11 cellular contexts compared by ENCODE assay signal in genomic region chr1:171295418-171295817, GRCh38. TPM values are rescaled to one million over a fixed set of nuclear protein-coding genes. Genes with fewer than 3 reads are reported as not detected.
DNase-seq lines count a peak whose midpoint lies in the region; FAIRE-seq and TF ChIP-seq lines count a peak whose summit lies in the region.
"Not testable (repeated sequence)": the region's sequence is repeated elsewhere in the genome, so short reads cannot be mapped to it uniquely, and the experiment has no call there.
"Had no signal": no experiment of that assay in that cellular context is flagged by ENCODE, and none has a peak within 500 bp of the region (broad histone marks: within the 10 kb centered on the region; RNA-seq: fewer than 3 reads in every experiment).

No MANE protein-coding gene starts in this region.

- in situ Hi-C loops in G401 (cut with HindIII; ENCODE audit: low sequenced_read_pairs), result not testable (repeated sequence)

- peaks cover 19% of the 10 kb centered on the region for H3K9me3 Mint-ChIP-seq in nephron
- not testable (repeated sequence) for H3K9me3 Mint-ChIP-seq in type B pancreatic cell

- peak; percentile 95 for FAIRE-seq in endometrium (lab: Jason Lieb, UNC)

- not testable (repeated sequence) for TF ChIP-seq CTCF in AG10803 (conservative IDR thresholded peaks at IDR 0.05; ENCODE audit: low read length); HFF-Myc (IDR thresholded peaks at IDR 0.05; ENCODE audit: low read depth, low read length, missing control alignments); nephron (IDR thresholded peaks at IDR 0.05; ENCODE audit: unreplicated experiment in 3 of 3); type B pancreatic cell (conservative IDR thresholded peaks at IDR 0.05)

- H3K9ac ChIP-seq in adipocyte (ENCODE audit: low read length), result not testable (repeated sequence)

- H3K27me3 Mint-ChIP-seq in nephron (ENCODE audit: low read depth); type B pancreatic cell: not testable (repeated sequence)

- H3K36me3 Mint-ChIP-seq in nephron (ENCODE audit: low read depth); type B pancreatic cell: not testable (repeated sequence)

- not testable (repeated sequence) for H3K4me3 ChIP-seq in AG10803 (ENCODE audit: low read length); HFF-Myc (replicated peaks; ENCODE audit: low read depth, low read length); adipocyte (ENCODE audit: low read length)

- peak overlapping the region; percentile 76 to 91 (median 80) for H3K27ac Mint-ChIP-seq in nephron
- H3K27ac Mint-ChIP-seq in type B pancreatic cell, result peak overlapping the region; percentile 17

- H3K4me1 Mint-ChIP-seq in nephron, result not testable (repeated sequence)
- H3K4me1 Mint-ChIP-seq in type B pancreatic cell (ENCODE audit: unreplicated experiment), result peaks cover 17% of the 10 kb centered on the region

- H3K4me1 ChIP-seq in adipocyte (ENCODE audit: control insufficient read depth, insufficient read depth, low read length), result peaks cover 18% of the 10 kb centered on the region

- not testable (repeated sequence) for H3K9me3 ChIP-seq in adipocyte (ENCODE audit: control insufficient read depth, low read length)

- not testable (repeated sequence) for H3K36me3 ChIP-seq in adipocyte (ENCODE audit: control insufficient read depth, insufficient read depth, low read length, severe bottlenecking)

- peak; percentile 85 for DNase-seq in AG10803 (ENCODE audit: low read depth)
- DNase-seq in G401 (ENCODE audit: low spot score), result peak; percentile 36
- peak; percentile 81 for DNase-seq in HFF-Myc (ENCODE audit: extremely low read depth, low read depth)
- peak; percentile 23 for DNase-seq in adipocyte (ENCODE audit: low read depth)
- peak; percentile 0 for DNase-seq in fibroblast of the conjunctiva (ENCODE audit: low read depth)
- DNase-seq in type B pancreatic cell (ENCODE audit: extremely low spot score, unreplicated experiment), result not testable (repeated sequence)

- H3K27me3 ChIP-seq in adipocyte (replicated peaks; ENCODE audit: control insufficient read depth, insufficient read depth, low read length), result not testable (repeated sequence)

- H3K4me3 Mint-ChIP-seq in nephron, type B pancreatic cell: not testable (repeated sequence)

RNA-seq across cellular contexts. Expression of gene FMO4, which starts 18.6 kb away (rescaled TPM):
- 7.4 and 12.8 TPM in 2 replicates for total RNA-seq in G401 (2014; rRNA removed; shearing (Covaris generic))
- 1.6 and 2.5 TPM in 2 replicates for total RNA-seq in type B pancreatic cell (ENCODE audit: low replicate concordance)

RNA-seq across cellular contexts. Expression of gene FMO1, which starts 47.1 kb away (rescaled TPM):
- 83.2 and 83.8 TPM in 2 replicates for total RNA-seq in G401 (2014; rRNA removed; shearing (Covaris generic))
- total RNA-seq in type B pancreatic cell (ENCODE audit: low replicate concordance), result 0.74 and 1.8 TPM in 2 replicates
- total RNA-seq: A172; CD4-positive, CD25-positive, alpha-beta regulatory T cell; K562 had no signal

Comparison
In these comparisons a context has a peak if more than half of its experiments do, and no peak if none do; other contexts are left out.
1. RNA of gene FMO1, which starts 47.1 kb away (total RNA-seq): 83.2 to 83.8 TPM in G401; 0.74 to 1.8 TPM in type B pancreatic cell; every median in the first group is over 10 times any median in the second.